17 cellular contexts compared by ENCODE assay signal in genomic region chr4:912548-913279, GRCh38. TPM values are rescaled to one million over a fixed set of nuclear protein-coding genes. Genes with fewer than 3 reads are reported as not detected.
DNase-seq lines count a peak whose midpoint lies in the region; ATAC-seq and TF ChIP-seq lines count a peak whose summit lies in the region.
"Had no signal": no experiment of that assay in that cellular context is flagged by ENCODE, and none has a peak within 500 bp of the region (broad histone marks: within the 10 kb centered on the region; RNA-seq: fewer than 3 reads in every experiment).

No MANE protein-coding gene starts in this region.

- intact Hi-C loops in prostate gland (cut with DNase I): no loop called here

- DNase-seq in DMS53 (lab: John Stamatoyannopoulos, UW) (peak; percentile 95), SK-MEL-5 (ENCODE audit: low read depth, low spot score) (peak; percentile 66), epithelial cell of esophagus (ENCODE audit: low read depth) (peak; percentile 88), prostate gland (ENCODE audit: low spot score) (peak; percentile 53), NCI-H2081 treated with DMSO at 0.1 percent for 48 hours (lab: John Stamatoyannopoulos, UW) (no peak)
- DNase-seq in stimulated activated CD4-positive, alpha-beta T cell treated with anti-CD3 and anti-CD28 coated beads, Interleukin-15, amount 100 ng/mL, for 24 hours: no peak
- DNase-seq: activated naive CD4-positive, alpha-beta T cell treated with anti-CD3 and anti-CD28 coated beads, Interleukin-2, amount 50 U/mL, for 16 hours; naive thymus-derived CD4-positive, alpha-beta T cell; NCI-H2029 treated with DMSO at 0.1 percent for 48 hours; NCI-H526 treated with DMSO at 0.1 percent for 48 hours; stimulated activated CD4-positive, alpha-beta T cell treated with anti-CD3 and anti-CD28 coated beads, Interleukin-4, amount 100 ng/mL, for 1 hour; T-helper 1 cell; trophoblast cell; WERI-Rb-1 had no signal

- 53% methylated on average over 19 of the region's 19 CpGs for WGBS in prostate gland

- ATAC-seq in GM18505 (IDR thresholded peaks at IDR 0.05; ENCODE audit: unreplicated experiment): no peak
- no peak for ATAC-seq in GM21515 (IDR thresholded peaks at IDR 0.05; ENCODE audit: unreplicated experiment)
- ATAC-seq: naive thymus-derived CD4-positive, alpha-beta T cell had no signal

- no peaks in the 10 kb centered on the region for H3K4me1 ChIP-seq in prostate gland (replicated peaks)

- TF ChIP-seq POLR2A in prostate gland (IDR thresholded peaks at IDR 0.05): no peak
- no peak for TF ChIP-seq POLR2A in GM18505 (IDR thresholded peaks at IDR 0.05; ENCODE audit: borderline replicate concordance, extremely low read depth, insufficient read depth, insufficient read length)

- no peak overlapping the region for H3K4me3 ChIP-seq in epithelial cell of esophagus (ENCODE audit: low read length)
- no peak overlapping the region for H3K4me3 ChIP-seq in prostate gland
- H3K4me3 ChIP-seq: cardiac muscle cell had no signal

- H3K27me3 ChIP-seq in prostate gland (replicated peaks; ENCODE audit: insufficient read depth): no peaks in the 10 kb centered on the region
- H3K27me3 ChIP-seq: cardiac muscle cell had no signal

- TF ChIP-seq CTCF in epithelial cell of esophagus (IDR thresholded peaks at IDR 0.05; ENCODE audit: insufficient read depth, low read depth, low read length, missing control alignments): no peak
- no peak for TF ChIP-seq CTCF in prostate gland (IDR thresholded peaks at IDR 0.05)

- in situ Hi-C loops in SK-MEL-5 (cut with HindIII; ENCODE audit: low pct_unique_long_range_greater_than_20kb, low sequenced_read_pairs): no loop called here

- no peaks in the 10 kb centered on the region for H3K9me3 ChIP-seq in prostate gland

- no peaks in the 10 kb centered on the region for H3K36me3 ChIP-seq in prostate gland
- H3K36me3 ChIP-seq: cardiac muscle cell had no signal

- H3K27ac ChIP-seq in prostate gland: peak overlapping the region; percentile 39 to 62
- H3K27ac ChIP-seq: cardiac muscle cell, WERI-Rb-1 had no signal

RNA-seq across cellular contexts. Expression of gene GAK, which starts 19.4 kb away (rescaled TPM):
- 98.5 and 119 TPM in 2 replicates for total RNA-seq in SK-MEL-5 (2014; rRNA removed; shearing (Covaris generic))
- polyA plus RNA-seq in SK-MEL-5 (2015; cell fraction: cytosol; rRNA removed): 140 and 188 TPM in 2 replicates
- polyA plus RNA-seq in SK-MEL-5 (2015; cell fraction: nucleus; rRNA removed): 228 and 266 TPM in 2 replicates
- total RNA-seq in prostate gland: 100 to 1,000 TPM; 158 to 181 TPM

RNA-seq across cellular contexts. Expression of gene TMEM175, which starts 19.5 kb away (rescaled TPM):
- total RNA-seq in SK-MEL-5 (2014; rRNA removed; shearing (Covaris generic)): 10.5 and 13.0 TPM in 2 replicates
- 21.6 and 30.6 TPM in 2 replicates for polyA plus RNA-seq in SK-MEL-5 (2015; cell fraction: cytosol; rRNA removed)
- polyA plus RNA-seq in SK-MEL-5 (2015; cell fraction: nucleus; rRNA removed): 210 and 286 TPM in 2 replicates
- total RNA-seq in prostate gland: 10 to 100 TPM; 44.1 to 74.6 TPM

Comparison
In these comparisons a context has a peak if more than half of its experiments do, and no peak if none do; other contexts are left out.
1. DNase-seq: peak in DMS53 (single experiment), SK-MEL-5 (single experiment), epithelial cell of esophagus (single experiment) and prostate gland (single experiment); none in NCI-H2081 treated with DMSO at 0.1 percent for 48 hours (single experiment) and stimulated activated CD4-positive, alpha-beta T cell treated with anti-CD3 and anti-CD28 coated beads, Interleukin-15, amount 100 ng/mL, for 24 hours (single experiment).